In the genomic region with DNA sequence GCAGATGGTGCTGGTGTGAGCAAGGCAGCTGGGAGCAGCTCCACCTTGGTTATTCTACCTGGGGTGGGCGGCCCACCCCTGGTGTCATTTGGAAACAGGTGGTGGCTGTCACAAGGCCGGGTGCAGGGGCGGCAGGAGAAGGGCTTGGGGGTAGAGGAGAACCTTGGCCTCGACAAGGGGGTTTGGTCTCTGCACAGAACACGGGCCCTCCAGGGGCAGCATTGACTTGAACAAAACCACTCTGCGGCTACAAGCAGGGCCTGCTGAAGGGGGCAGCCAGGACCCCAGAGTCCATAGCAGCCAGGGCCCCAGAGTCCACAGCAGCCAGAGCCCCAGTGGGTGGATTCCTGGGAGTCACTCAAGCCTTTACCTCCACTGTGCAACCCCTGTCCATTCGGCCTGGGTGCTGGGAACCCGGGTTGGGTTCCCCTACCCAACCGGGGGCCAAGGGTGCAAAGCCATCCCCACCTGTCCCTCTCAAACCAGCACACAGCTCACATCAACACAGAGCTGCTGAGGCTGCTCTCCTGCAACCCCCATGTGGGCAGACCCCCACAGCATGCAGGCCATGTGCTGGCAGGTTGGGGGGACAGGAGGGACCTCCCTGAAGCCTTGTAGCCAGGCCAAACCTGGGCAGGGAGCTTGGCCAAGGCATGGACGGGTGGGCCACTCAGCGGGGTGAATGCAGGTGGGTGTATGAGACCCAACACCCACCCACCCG, we compare ENCODE assay signal across 26 cellular contexts. TPM values are rescaled to one million over a fixed set of nuclear protein-coding genes. Genes with fewer than 3 reads are reported as not detected.
"Had no signal": no experiment of that assay in that cellular context is flagged by ENCODE, and none has a peak within 500 bp of the region (broad histone marks: within the 10 kb centered on the region; RNA-seq: fewer than 3 reads in every experiment).

No MANE protein-coding gene starts in this region.

- H3K4me2 ChIP-seq: neural progenitor cell, SK-N-SH, smooth muscle cell had no signal

- FAIRE-seq: endothelial cell of umbilical vein, pancreas had no signal

- H3K27me3 Mint-ChIP-seq: activated CD4-positive, alpha-beta T cell treated with anti-CD3 and anti-CD28 coated beads, Interleukin-2, amount 10 ng/mL, durations not matched to agents 24 days and 14 days; activated naive CD4-positive, alpha-beta T cell treated with anti-CD3 and anti-CD28 coated beads, Interleukin-2, amount 10 ng/mL, durations not matched to agents 7 days and 5 days; activated T-helper 17 cell treated with anti-CD3 and anti-CD28 coated beads, Interleukin-2, amount 50 U/mL, for 72 hours; naive thymus-derived CD4-positive, alpha-beta T cell; stimulated activated memory B cell treated with anti-CD40 and anti-IgM and Interleukin-4, amounts not matched to agents 10 μg/mL and 1 μg/mL and 100 μg/mL, for 72 hours had no signal

- H3K9me3 ChIP-seq: ascending aorta, esophagus muscularis mucosa, gastroesophageal sphincter, heart left ventricle, pancreas, right lobe of liver, SK-N-SH, thoracic aorta, upper lobe of left lung had no signal

- H3K36me3 ChIP-seq: neural progenitor cell had no signal

- H3K4me1 ChIP-seq: neural progenitor cell, right lobe of liver had no signal

- H3K9me3 Mint-ChIP-seq: activated CD4-positive, alpha-beta T cell treated with anti-CD3 and anti-CD28 coated beads, Interleukin-2, amount 10 ng/mL, durations not matched to agents 24 days and 14 days; activated naive CD4-positive, alpha-beta T cell treated with anti-CD3 and anti-CD28 coated beads, Interleukin-2, amount 10 ng/mL, durations not matched to agents 7 days and 5 days; activated T-helper 17 cell treated with anti-CD3 and anti-CD28 coated beads, Interleukin-2, amount 50 U/mL, for 72 hours; neural progenitor cell; stimulated activated memory B cell treated with anti-CD40 and anti-IgM and Interleukin-4, amounts not matched to agents 10 μg/mL and 1 μg/mL and 100 μg/mL, for 72 hours had no signal

- DNase-seq: activated CD4-positive, alpha-beta T cell treated with anti-CD3 and anti-CD28 coated beads, Interleukin-2, amount 10 ng/mL, durations not matched to agents 24 days and 14 days; activated CD4-positive, CD25-positive, alpha-beta regulatory T cell; activated naive CD4-positive, alpha-beta T cell treated with anti-CD3 and anti-CD28 coated beads, Interleukin-2, amount 10 ng/mL, durations not matched to agents 7 days and 5 days; cortex of kidney; effector CD4-positive, alpha-beta T cell; heart left ventricle; kidney glomerular epithelial cell; left ventricle myocardium superior; mesenchymal stem cell; naive thymus-derived CD4-positive, alpha-beta T cell; SK-N-SH; stimulated activated CD4-positive, alpha-beta T cell treated with anti-CD3 and anti-CD28 coated beads, Interleukin-4, amount 100 ng/mL, for 24 hours; T-helper 1 cell; T1000 had no signal

- ATAC-seq: activated T-helper 17 cell treated with anti-CD3 and anti-CD28 coated beads, Interleukin-2, amount 50 U/mL, for 72 hours; gastroesophageal sphincter; heart left ventricle; left ventricle myocardium superior; naive thymus-derived CD4-positive, alpha-beta T cell; pancreas; right lobe of liver; stimulated activated memory B cell treated with anti-CD40 and anti-IgM and Interleukin-4, amounts not matched to agents 10 μg/mL and 1 μg/mL and 100 μg/mL, for 72 hours had no signal

- H3K27me3 ChIP-seq: ascending aorta, esophagus muscularis mucosa, gastroesophageal sphincter, heart left ventricle, neural progenitor cell, pancreas, right lobe of liver, upper lobe of left lung had no signal

- H3K4me3 Mint-ChIP-seq: activated CD4-positive, alpha-beta T cell treated with anti-CD3 and anti-CD28 coated beads, Interleukin-2, amount 10 ng/mL, durations not matched to agents 24 days and 14 days; activated naive CD4-positive, alpha-beta T cell treated with anti-CD3 and anti-CD28 coated beads, Interleukin-2, amount 10 ng/mL, durations not matched to agents 7 days and 5 days; activated T-helper 17 cell treated with anti-CD3 and anti-CD28 coated beads, Interleukin-2, amount 50 U/mL, for 72 hours; naive thymus-derived CD4-positive, alpha-beta T cell; neural progenitor cell; stimulated activated memory B cell treated with anti-CD40 and anti-IgM and Interleukin-4, amounts not matched to agents 10 μg/mL and 1 μg/mL and 100 μg/mL, for 72 hours had no signal

- H3K27ac ChIP-seq: ascending aorta, esophagus muscularis mucosa, gastroesophageal sphincter, heart left ventricle, neural progenitor cell, pancreas, right lobe of liver, thoracic aorta, upper lobe of left lung had no signal

- H3K4me3 ChIP-seq: ascending aorta, esophagus muscularis mucosa, gastroesophageal sphincter, heart left ventricle, neural progenitor cell, pancreas, right lobe of liver, smooth muscle cell, thoracic aorta, upper lobe of left lung had no signal

- H2AFZ ChIP-seq: neural progenitor cell had no signal

- H3K27ac Mint-ChIP-seq: neural progenitor cell; stimulated activated memory B cell treated with anti-CD40 and anti-IgM and Interleukin-4, amounts not matched to agents 10 μg/mL and 1 μg/mL and 100 μg/mL, for 72 hours had no signal

RNA-seq across cellular contexts. Expression of a gene that starts 17.8 kb away (rescaled TPM):
- total RNA-seq: ascending aorta, endothelial cell of umbilical vein, esophagus muscularis mucosa, gastroesophageal sphincter, right lobe of liver had no signal
